In the genomic region with DNA sequence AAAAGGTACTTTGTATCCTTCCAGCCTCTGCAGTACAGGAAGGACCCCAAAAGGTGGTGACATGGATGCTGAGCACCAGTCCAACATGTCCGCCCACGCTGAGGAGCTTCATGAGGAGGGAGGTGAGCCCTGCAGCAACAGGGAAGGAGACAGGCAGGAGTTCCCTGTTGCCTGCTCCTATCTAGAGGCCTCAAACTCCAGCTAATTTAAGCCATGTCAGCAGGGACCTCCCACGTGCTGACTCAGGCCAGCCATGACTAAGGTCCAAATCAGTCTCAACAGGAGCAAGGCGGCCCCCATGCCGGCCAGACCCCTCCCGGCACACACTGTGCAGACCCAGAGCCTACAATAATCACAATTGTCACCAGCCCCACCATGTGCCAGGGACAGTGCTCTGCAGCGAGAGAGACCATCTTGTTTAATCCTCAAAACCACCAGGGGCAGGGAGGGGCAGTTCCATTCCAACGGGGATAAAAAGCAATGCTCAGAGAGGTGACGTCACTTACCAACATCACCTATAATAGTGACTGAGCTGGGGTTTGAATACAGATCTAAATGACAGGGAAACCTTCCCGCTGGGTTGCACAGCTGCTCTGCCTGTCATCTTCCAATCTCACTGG, we compare ENCODE assay signal across 1 cellular context.
TF ChIP-seq lines count a peak whose summit lies in the region.

No MANE protein-coding gene starts in this region.

TF ChIP-seq in K562, 482 proteins besides CTCF, POLR2A, EP300 and RAD21 (continued from another document and continues in another):
- TF ChIP-seq ZNF318 (IDR thresholded peaks at IDR 0.05; ENCODE audit: borderline replicate concordance in 1 of 2, low read depth in 1 of 2) (peak in 1 of 2 experiments; percentile 74; a peak in 1 of 4 replicates), TAF9B (IDR thresholded peaks at IDR 0.05; ENCODE audit: partially characterized antibody) (peak; percentile 77), AFF4 (CRISPR knock-in tag; IDR thresholded peaks at IDR 0.05) (no peak), SRF (CRISPR knock-in tag; IDR thresholded peaks at IDR 0.05) (0 out of 4 replicates have a peak, but pooled peaks of 1 of the 2 experiments have one; percentile 36), KDM5B (IDR thresholded peaks at IDR 0.05; ENCODE audit: insufficient replicate concordance, low read depth, low read length) (peak; percentile 30), EGR1 (conservative IDR thresholded peaks at IDR 0.05) (peak; percentile 97), SMARCE1 (IDR thresholded peaks at IDR 0.05) (peak; percentile 84), ZNF766 (CRISPR knock-in tag; conservative IDR thresholded peaks at IDR 0.05) (0 out of 2 replicates have a peak, but pooled peaks have one; percentile 35), BHLHE40 (IDR thresholded peaks at IDR 0.05; ENCODE audit: low read length) (peak; percentile 75), FOSL1 (tag; conservative IDR thresholded peaks at IDR 0.05) (peak; percentile 94), CHD2 (IDR thresholded peaks at IDR 0.05; ENCODE audit: low read depth, low read length) (no peak), HDAC8 (tag; IDR thresholded peaks at IDR 0.05) (peak; percentile 73; the same call in 1 of the 2 replicates), TBL1XR1 (IDR thresholded peaks at IDR 0.05; ENCODE audit: low read length in 2 of 2) (peak in 1 of 2 experiments; percentile 43; a peak in 1 of 4 replicates), POLR2G (IDR thresholded peaks at IDR 0.05; ENCODE audit: low read depth, low read length) (peak; percentile 52; the same call in 1 of the 2 replicates), RCOR1 (IDR thresholded peaks at IDR 0.05; ENCODE audit: borderline replicate concordance in 1 of 2, low read depth in 2 of 2, low read length in 2 of 2) (peak in 1 of 2 experiments; percentile 37; a peak in 1 of 4 replicates), ETV5 (CRISPR knock-in tag; IDR thresholded peaks at IDR 0.05; ENCODE audit: low read depth) (0 out of 2 replicates have a peak, but pooled peaks have one; percentile 15), CREM (IDR thresholded peaks at IDR 0.05; ENCODE audit: low read depth) (peak; percentile 64), TCF3 (CRISPR knock-in tag; IDR thresholded peaks at IDR 0.05) (peak; percentile 74), CC2D1A (IDR thresholded peaks at IDR 0.05) (no peak), TRIM24 (IDR thresholded peaks at IDR 0.05) (peak; percentile 10 to 13; a peak in 1 of 4 replicates), CXXC5 (CRISPR knock-in tag; IDR thresholded peaks at IDR 0.05) (peak; percentile 64), RNF2 (IDR thresholded peaks at IDR 0.05) (peak; percentile 40; the same call in 1 of the 2 replicates), YY1 (IDR thresholded peaks at IDR 0.05; ENCODE audit: borderline replicate concordance in 1 of 3, control insufficient read depth in 1 of 3, extremely low read depth in 1 of 3, insufficient read depth in 3 of 3, insufficient read length in 1 of 3, insufficient replicate concordance in 2 of 3, low read depth in 1 of 3, low read length in 2 of 3) (peak in 2 of 3 experiments; percentile 63 to 81), ATF7 (IDR thresholded peaks at IDR 0.05) (peak; percentile 97), SMARCB1 (IDR thresholded peaks at IDR 0.05; ENCODE audit: insufficient read length, low read depth) (no peak), HLTF (IDR thresholded peaks at IDR 0.05) (no peak), KDM1A (IDR thresholded peaks at IDR 0.05) (no peak), RBM34 (IDR thresholded peaks at IDR 0.05; ENCODE audit: borderline replicate concordance, insufficient read depth, low read length) (no peak)
- TF ChIP-seq, protein P1, sequence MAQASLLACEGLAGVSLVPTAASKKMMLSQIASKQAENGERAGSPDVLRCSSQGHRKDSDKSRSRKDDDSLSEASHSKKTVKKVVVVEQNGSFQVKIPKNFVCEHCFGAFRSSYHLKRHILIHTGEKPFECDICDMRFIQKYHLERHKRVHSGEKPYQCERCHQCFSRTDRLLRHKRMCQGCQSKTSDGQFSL (CRISPR knock-in tag; IDR thresholded peaks at IDR 0.05) = 0 out of 2 replicates have a peak, but pooled peaks have one; percentile 47
- TF ChIP-seq, protein P1 (tag; IDR thresholded peaks at IDR 0.05) = peak in 1 of 2 experiments; percentile 20; a peak in 1 of 4 replicates
- TF ChIP-seq, protein P2, sequence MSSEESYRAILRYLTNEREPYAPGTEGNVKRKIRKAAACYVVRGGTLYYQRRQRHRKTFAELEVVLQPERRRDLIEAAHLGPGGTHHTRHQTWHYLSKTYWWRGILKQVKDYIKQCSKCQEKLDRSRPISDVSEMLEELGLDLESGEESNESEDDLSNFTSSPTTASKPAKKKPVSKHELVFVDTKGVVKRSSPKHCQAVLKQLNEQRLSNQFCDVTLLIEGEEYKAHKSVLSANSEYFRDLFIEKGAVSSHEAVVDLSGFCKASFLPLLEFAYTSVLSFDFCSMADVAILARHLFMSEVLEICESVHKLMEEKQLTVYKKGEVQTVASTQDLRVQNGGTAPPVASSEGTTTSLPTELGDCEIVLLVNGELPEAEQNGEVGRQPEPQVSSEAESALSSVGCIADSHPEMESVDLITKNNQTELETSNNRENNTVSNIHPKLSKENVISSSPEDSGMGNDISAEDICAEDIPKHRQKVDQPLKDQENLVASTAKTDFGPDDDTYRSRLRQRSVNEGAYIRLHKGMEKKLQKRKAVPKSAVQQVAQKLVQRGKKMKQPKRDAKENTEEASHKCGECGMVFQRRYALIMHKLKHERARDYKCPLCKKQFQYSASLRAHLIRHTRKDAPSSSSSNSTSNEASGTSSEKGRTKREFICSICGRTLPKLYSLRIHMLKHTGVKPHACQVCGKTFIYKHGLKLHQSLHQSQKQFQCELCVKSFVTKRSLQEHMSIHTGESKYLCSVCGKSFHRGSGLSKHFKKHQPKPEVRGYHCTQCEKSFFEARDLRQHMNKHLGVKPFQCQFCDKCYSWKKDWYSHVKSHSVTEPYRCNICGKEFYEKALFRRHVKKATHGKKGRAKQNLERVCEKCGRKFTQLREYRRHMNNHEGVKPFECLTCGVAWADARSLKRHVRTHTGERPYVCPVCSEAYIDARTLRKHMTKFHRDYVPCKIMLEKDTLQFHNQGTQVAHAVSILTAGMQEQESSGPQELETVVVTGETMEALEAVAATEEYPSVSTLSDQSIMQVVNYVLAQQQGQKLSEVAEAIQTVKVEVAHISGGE (CRISPR knock-in tag; IDR thresholded peaks at IDR 0.05) = 0 out of 6 replicates have a peak, but pooled peaks of 1 of the 3 experiments have one; percentile 30
- TF ChIP-seq, protein P3, sequence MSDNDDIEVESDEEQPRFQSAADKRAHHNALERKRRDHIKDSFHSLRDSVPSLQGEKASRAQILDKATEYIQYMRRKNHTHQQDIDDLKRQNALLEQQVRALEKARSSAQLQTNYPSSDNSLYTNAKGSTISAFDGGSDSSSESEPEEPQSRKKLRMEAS (CRISPR knock-in tag; IDR thresholded peaks at IDR 0.05) = peak; percentile 95
- TF ChIP-seq, protein P4, sequence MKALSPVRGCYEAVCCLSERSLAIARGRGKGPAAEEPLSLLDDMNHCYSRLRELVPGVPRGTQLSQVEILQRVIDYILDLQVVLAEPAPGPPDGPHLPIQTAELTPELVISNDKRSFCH (CRISPR knock-in tag; IDR thresholded peaks at IDR 0.05) = no peak
- TF ChIP-seq, protein P4 (tag; IDR thresholded peaks at IDR 0.05) = peak; percentile 47; the same call in 1 of the 2 replicates
